Comparison of ENCODE assay signal across 28 cellular contexts in the genomic region with DNA sequence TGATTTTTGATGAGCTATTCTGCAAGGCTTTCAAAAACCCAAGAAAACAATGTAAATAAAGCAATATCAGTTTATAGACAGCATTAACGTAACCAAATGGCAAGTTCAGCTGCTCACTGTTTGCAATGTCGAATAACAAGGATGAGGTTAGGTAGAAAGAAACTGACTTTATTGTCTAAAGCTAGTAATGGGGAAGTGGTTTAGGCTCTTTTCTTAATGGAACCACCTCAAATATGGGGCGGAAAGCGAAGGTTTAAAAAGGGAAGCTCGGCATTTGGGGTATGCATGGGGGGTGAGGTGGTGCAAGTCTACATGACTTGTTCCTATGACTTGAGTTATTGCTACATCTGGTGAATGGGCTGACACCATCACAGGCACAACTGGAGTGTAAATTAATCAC.
"Had no signal": no experiment of that assay in that cellular context is flagged by ENCODE, and none has a peak within 500 bp of the region (broad histone marks: within the 10 kb centered on the region; RNA-seq: fewer than 3 reads in every experiment).

No MANE protein-coding gene starts in this region.

- H3K4me1 Mint-ChIP-seq: central memory CD8-positive, alpha-beta T cell; immature natural killer cell; naive thymus-derived CD4-positive, alpha-beta T cell; stimulated activated naive B cell treated with anti-CD40 and anti-IgM and Interleukin-4, amounts not matched to agents 10 μg/mL and 1 μg/mL and 100 μg/mL, for 72 hours had no signal

- DNase-seq: activated CD4-positive, alpha-beta T cell treated with anti-CD3 and anti-CD28 coated beads for 4 hours; activated CD4-positive, alpha-beta T cell treated with anti-CD3 and anti-CD28 coated beads, Interleukin-2, amount 50 U/mL, for 4 hours; activated effector memory CD4-positive, alpha-beta T cell treated with Interleukin-2 at 50 U/mL for 16 hours; activated naive CD4-positive, alpha-beta T cell treated with Interleukin-2 at 50 U/mL for 16 hours; activated T-cell treated with anti-CD3 and anti-CD28 coated beads for 4 hours; anterior cingulate cortex; endodermal cell; foreskin fibroblast; head of caudate nucleus; hypothalamus; immature natural killer cell; kidney; midbrain; naive thymus-derived CD4-positive, alpha-beta T cell; occipital lobe; stimulated activated CD4-positive, alpha-beta T cell treated with anti-CD3 and anti-CD28 coated beads, Interleukin-1b, Interleukin-23, amount 100 ng/mL, for 48 hours; stimulated activated naive B cell treated with anti-CD40 and anti-IgM and Interleukin-4, amounts not matched to agents 10 μg/mL and 1 μg/mL and 100 μg/mL, for 72 hours; stomach; thyroid gland; upper lobe of right lung had no signal

- H3K9me3 ChIP-seq: right atrium auricular region, stomach, thyroid gland, upper lobe of right lung had no signal

- H3K4me3 Mint-ChIP-seq: activated naive CD8-positive, alpha-beta T cell; central memory CD8-positive, alpha-beta T cell; dendritic cell treated with granulocyte-macrophage colony-stimulating factor and Interleukin-4, amounts not matched to agents 40 ng/mL and 50 ng/mL, for 4 days; endodermal cell; immature natural killer cell; naive thymus-derived CD4-positive, alpha-beta T cell; stimulated activated naive B cell treated with anti-CD40 and anti-IgM and Interleukin-4, amounts not matched to agents 10 μg/mL and 1 μg/mL and 100 μg/mL, for 72 hours had no signal

- H3K27ac ChIP-seq: parathyroid adenoma, right atrium auricular region, stomach, thyroid gland, upper lobe of right lung, VCaP had no signal

- H3K9ac ChIP-seq: parathyroid adenoma had no signal

- H3K79me2 ChIP-seq: parathyroid adenoma had no signal

- H3K36me3 ChIP-seq: right atrium auricular region, stomach, thyroid gland, upper lobe of right lung had no signal

- H3K27me3 Mint-ChIP-seq: activated naive CD8-positive, alpha-beta T cell; central memory CD8-positive, alpha-beta T cell; dendritic cell treated with granulocyte-macrophage colony-stimulating factor and Interleukin-4, amounts not matched to agents 40 ng/mL and 50 ng/mL, for 4 days; naive thymus-derived CD4-positive, alpha-beta T cell; stimulated activated naive B cell treated with anti-CD40 and anti-IgM and Interleukin-4, amounts not matched to agents 10 μg/mL and 1 μg/mL and 100 μg/mL, for 72 hours had no signal

- H3K36me3 Mint-ChIP-seq: activated naive CD8-positive, alpha-beta T cell; naive thymus-derived CD4-positive, alpha-beta T cell; stimulated activated naive B cell treated with anti-CD40 and anti-IgM and Interleukin-4, amounts not matched to agents 10 μg/mL and 1 μg/mL and 100 μg/mL, for 72 hours had no signal

- ATAC-seq: esophagus mucosa; naive thymus-derived CD4-positive, alpha-beta T cell; stimulated activated naive B cell treated with anti-CD40 and anti-IgM and Interleukin-4, amounts not matched to agents 10 μg/mL and 1 μg/mL and 100 μg/mL, for 72 hours; upper lobe of right lung had no signal

- H3K27me3 ChIP-seq: right atrium auricular region, stomach, thyroid gland, upper lobe of right lung had no signal

- H3K9me3 Mint-ChIP-seq: endodermal cell had no signal

- H3K27ac Mint-ChIP-seq: activated naive CD8-positive, alpha-beta T cell; dendritic cell treated with granulocyte-macrophage colony-stimulating factor and Interleukin-4, amounts not matched to agents 40 ng/mL and 50 ng/mL, for 4 days; endodermal cell; immature natural killer cell; stimulated activated naive B cell treated with anti-CD40 and anti-IgM and Interleukin-4, amounts not matched to agents 10 μg/mL and 1 μg/mL and 100 μg/mL, for 72 hours had no signal

- H2AFZ ChIP-seq: parathyroid adenoma had no signal

- H3K4me3 ChIP-seq: right atrium auricular region, smooth muscle cell, stomach, thyroid gland, upper lobe of right lung had no signal

- H3K4me2 ChIP-seq: smooth muscle cell had no signal
